Comparison of ENCODE assay signal across 17 cellular contexts in genomic region chr10:43370671-43371215, GRCh38. TPM values are rescaled to one million over a fixed set of nuclear protein-coding genes. Genes with fewer than 3 reads are reported as not detected.
DNase-seq lines count a peak whose midpoint lies in the region; ATAC-seq and TF ChIP-seq lines count a peak whose summit lies in the region.
"Had no signal": no experiment of that assay in that cellular context is flagged by ENCODE, and none has a peak within 500 bp of the region (broad histone marks: within the 10 kb centered on the region; RNA-seq: fewer than 3 reads in every experiment).

No MANE protein-coding gene starts in this region.

- WGBS in tibial nerve, 2 donors, result 89 to 92% methylated on average over 8 to 9 of the region's 9 CpGs

- CTCF ChIA-PET in HEK293 (lab: Yijun Ruan, JAX), result no interaction called here

- intact Hi-C loops in lower lobe of right lung (cut with DNase I), result no loop called here

- TF ChIP-seq POLR2A in tibial nerve (IDR thresholded peaks at IDR 0.05), result no peak

- no peak for TF ChIP-seq EP300 in tibial nerve (IDR thresholded peaks at IDR 0.05)

- H3K9me3 ChIP-seq in HEK293 (ENCODE audit: control insufficient read depth, insufficient read depth, low read depth, low read length) (no peaks in the 10 kb centered on the region), lower lobe of right lung (no peaks in the 10 kb centered on the region), tibial nerve (no peaks in the 10 kb centered on the region)
- H3K9me3 ChIP-seq: BLaER1 treated with 17β-estradiol and CSF1 and Interleukin-3, amounts not matched to agents 10 nM and 100 nM had no signal

- H3K27ac ChIP-seq in HEK293 (ENCODE audit: extremely low read depth, low read depth, low read length) (no peak overlapping the region), lower lobe of right lung (no peak overlapping the region), substantia nigra (ENCODE audit: low read depth, low read length, poor library complexity, severe bottlenecking) (peak overlapping the region; percentile 71), tibial nerve (no peak overlapping the region)
- H3K27ac ChIP-seq: BLaER1 treated with 17β-estradiol and CSF1 and Interleukin-3, amounts not matched to agents 10 nM and 100 nM; GM23248 had no signal

- H3K27me3 Mint-ChIP-seq in chondrocyte (ENCODE audit: low read depth), result no peaks in the 10 kb centered on the region
- H3K27me3 Mint-ChIP-seq: CD4-positive, CD25-positive, alpha-beta regulatory T cell had no signal

- H3K36me3 ChIP-seq in HEK293 (ENCODE audit: control insufficient read depth in 2 of 2, insufficient read depth in 1 of 2, low read length in 2 of 2) (no peaks in the 10 kb centered on the region), lower lobe of right lung (no peaks in the 10 kb centered on the region), tibial nerve (no peaks in the 10 kb centered on the region)
- H3K36me3 ChIP-seq: BLaER1 treated with 17β-estradiol and CSF1 and Interleukin-3, amounts not matched to agents 10 nM and 100 nM had no signal

- no peak overlapping the region for H3K27ac Mint-ChIP-seq in chondrocyte (ENCODE audit: unreplicated experiment)
- H3K27ac Mint-ChIP-seq: CD4-positive, CD25-positive, alpha-beta regulatory T cell had no signal

- H3K4me1 Mint-ChIP-seq in chondrocyte (ENCODE audit: low read depth), result no peaks in the 10 kb centered on the region

- H3K4me3 Mint-ChIP-seq in chondrocyte (ENCODE audit: unreplicated experiment), result no peak overlapping the region
- H3K4me3 Mint-ChIP-seq: CD4-positive, CD25-positive, alpha-beta regulatory T cell had no signal

- H3K4me1 ChIP-seq in HEK293 (ENCODE audit: control insufficient read depth, insufficient read depth, low read length) (no peaks in the 10 kb centered on the region), lower lobe of right lung (no peaks in the 10 kb centered on the region), tibial nerve (peaks cover 0 to 4% (median 0%) of the 10 kb centered on the region in 4 donors)

- ATAC-seq in lower lobe of right lung (no peak), HG03571 (IDR thresholded peaks at IDR 0.05; ENCODE audit: unreplicated experiment) (no peak)
- ATAC-seq: GM12878 had no signal

- DNase-seq in chondrocyte (ENCODE audit: low spot score) (peak; percentile 75), lower lobe of right lung (peak; percentile 30), substantia nigra (lab: John Stamatoyannopoulos, UW) (no peak), tibial nerve (ENCODE audit: low spot score in 2 of 2) (no peak)
- DNase-seq in activated CD4-positive, alpha-beta T cell treated with anti-CD3 and anti-CD28 coated beads, Interleukin-2, amount 50 U/mL, for 1 hour, result no peak
- DNase-seq: ACHN; CD4-positive, CD25-positive, alpha-beta regulatory T cell; DMS 273 treated with DMSO at 0.1 percent for 48 hours; GM23248; H7 had no signal

- POLR2A ChIA-PET in HEK293 (lab: Yijun Ruan, JAX), result interaction anchor here (0.7 kb wide), 1 partner anchor 54 kb away, joined by 6 read pairs; no protein-coding TSS in a partner anchor

- no peak for TF ChIP-seq CTCF in HEK293 (tag by site-specific recombination; IDR thresholded peaks at IDR 0.05)
- no peak for TF ChIP-seq CTCF in chondrocyte (IDR thresholded peaks at IDR 0.05)
- TF ChIP-seq CTCF in lower lobe of right lung (IDR thresholded peaks at IDR 0.05), result no peak
- no peak for TF ChIP-seq CTCF in tibial nerve (IDR thresholded peaks at IDR 0.05)

- H3K4me3 ChIP-seq in HEK293 (ENCODE audit: low read depth, low read length) (no peak overlapping the region), lower lobe of right lung (no peak overlapping the region), tibial nerve (no peak overlapping the region)
- H3K4me3 ChIP-seq: BLaER1 treated with 17β-estradiol and CSF1 and Interleukin-3, amounts not matched to agents 10 nM and 100 nM; GM12878; GM23248 had no signal

- H3K27me3 ChIP-seq in lower lobe of right lung (ENCODE audit: low read depth) (no peaks in the 10 kb centered on the region), tibial nerve (no peaks in the 10 kb centered on the region)
- H3K27me3 ChIP-seq: BLaER1 treated with 17β-estradiol and CSF1 and Interleukin-3, amounts not matched to agents 10 nM and 100 nM had no signal

- H3K36me3 Mint-ChIP-seq in chondrocyte (ENCODE audit: low read depth), result no peaks in the 10 kb centered on the region
- H3K36me3 Mint-ChIP-seq: CD4-positive, CD25-positive, alpha-beta regulatory T cell had no signal

- H3K9me3 Mint-ChIP-seq in chondrocyte (ENCODE audit: low read depth), result no peaks in the 10 kb centered on the region
- H3K9me3 Mint-ChIP-seq: CD4-positive, CD25-positive, alpha-beta regulatory T cell had no signal

TF ChIP-seq in HEK293, 187 proteins besides CTCF, POLR2A, EP300 and RAD21:
- peak; percentile 58 for TF ChIP-seq ZFHX2 (tag by site-specific recombination; conservative IDR thresholded peaks at IDR 0.05)
- TF ChIP-seq ZNF785 (tag by site-specific recombination; IDR thresholded peaks at IDR 0.05), result no peak
- TF ChIP-seq EGR2 (tag by site-specific recombination; IDR thresholded peaks at IDR 0.05; ENCODE audit: low read depth), result peak; percentile 59; the same call in 1 of the 2 replicates
- no peak for TF ChIP-seq ZNF488 (tag by site-specific recombination; IDR thresholded peaks at IDR 0.05)

RNA-seq across cellular contexts. Expression of gene FXYD4, which starts 0.7 kb away (rescaled TPM):
- not detected in 3 replicates for total RNA-seq in chondrocyte
- total RNA-seq in lower lobe of right lung, result not detected
- total RNA-seq in tibial nerve, result not detected
- total RNA-seq: A172; CD4-positive, CD25-positive, alpha-beta regulatory T cell; Daoy; GM12878; GM23248; H7; HT1080 had no signal

RNA-seq across cellular contexts. Expression of gene HNRNPF, which starts 38.2 kb away (rescaled TPM):
- total RNA-seq in chondrocyte, result 122 to 126 TPM (median 123 TPM) in 3 replicates
- total RNA-seq in lower lobe of right lung, result 173 TPM
- total RNA-seq in tibial nerve, result 100 to 1,000 TPM; 112 to 136 (median 134) TPM

Comparison
In these comparisons a context has a peak if more than half of its experiments do, and no peak if none do; other contexts are left out.
1. DNase-seq: peak in chondrocyte (single experiment) and lower lobe of right lung (single experiment); none in substantia nigra (0 of 49), activated CD4-positive, alpha-beta T cell treated with anti-CD3 and anti-CD28 coated beads, Interleukin-2, amount 50 U/mL, for 1 hour (single experiment) and tibial nerve (0 of 2).